ENCODE assay signal across 15 cellular contexts in the genomic region with DNA sequence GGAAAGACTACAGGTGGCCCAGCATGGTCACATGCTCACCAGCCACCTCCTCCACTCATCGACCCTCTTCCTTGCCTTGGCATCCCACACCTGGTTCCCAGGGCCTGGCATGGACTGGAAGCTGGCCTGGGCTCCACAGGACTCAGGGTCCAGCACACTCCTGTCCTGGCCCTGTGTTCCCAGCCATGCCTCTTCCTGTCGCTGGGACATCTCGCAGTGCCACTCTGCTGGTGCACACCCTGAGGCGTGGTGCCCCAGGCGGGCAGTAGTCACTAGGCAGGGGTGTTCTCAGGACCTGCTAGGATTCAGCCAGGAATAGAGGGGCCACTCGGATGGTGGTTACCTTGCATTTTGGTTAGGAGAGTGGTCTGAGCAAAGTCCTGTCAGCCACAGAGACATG.
DNase-seq lines count a peak whose midpoint lies in the region; ATAC-seq and TF ChIP-seq lines count a peak whose summit lies in the region.
"Had no signal": no experiment of that assay in that cellular context is flagged by ENCODE, and none has a peak within 500 bp of the region (broad histone marks: within the 10 kb centered on the region; RNA-seq: fewer than 3 reads in every experiment).

No MANE protein-coding gene starts in this region.

- H3K27me3 Mint-ChIP-seq in brain (peaks cover 4% of the 10 kb centered on the region), glutamatergic neuron (ENCODE audit: unreplicated experiment) (peaks cover 22% of the 10 kb centered on the region)
- H3K27me3 Mint-ChIP-seq: CD4-positive, alpha-beta memory T cell had no signal

- TF ChIP-seq CTCF in right atrium auricular region (IDR thresholded peaks at IDR 0.05) (no peak), brain (conservative IDR thresholded peaks at IDR 0.05) (no peak), glutamatergic neuron (IDR thresholded peaks at IDR 0.05; ENCODE audit: partially characterized antibody, unreplicated experiment) (no peak)

- H3K27ac ChIP-seq in right cardiac atrium (ENCODE audit: low read length) (no peak overlapping the region), right atrium auricular region (no peak overlapping the region)
- H3K27ac ChIP-seq: C4-2B had no signal

- intact Hi-C loops in right cardiac atrium (cut with DNase I), result loop anchor here in 2 of 4 donors (10.0 kb wide), 1 partner anchor 281 kb away; no protein-coding TSS in a partner anchor

- no peaks in the 10 kb centered on the region for H3K4me1 ChIP-seq in right cardiac atrium (ENCODE audit: control insufficient read depth, insufficient read depth, low read length)
- peaks cover 0 to 6% of the 10 kb centered on the region in 2 donors for H3K4me1 ChIP-seq in right atrium auricular region

- H3K4me3 ChIP-seq in right cardiac atrium (ENCODE audit: low read length) (no peak overlapping the region), right atrium auricular region (no peak overlapping the region)

- H3K4me1 Mint-ChIP-seq in brain (peaks cover 6% of the 10 kb centered on the region), glutamatergic neuron (ENCODE audit: low read depth, unreplicated experiment) (peaks cover 22% of the 10 kb centered on the region)
- H3K4me1 Mint-ChIP-seq: H9 had no signal

- H3K9me3 ChIP-seq in right cardiac atrium (ENCODE audit: control insufficient read depth, low read length) (no peaks in the 10 kb centered on the region), right atrium auricular region (no peaks in the 10 kb centered on the region)

- H3K27me3 ChIP-seq in right cardiac atrium (ENCODE audit: control insufficient read depth, insufficient read depth) (no peaks in the 10 kb centered on the region), right atrium auricular region (no peaks in the 10 kb centered on the region)

- ATAC-seq in right cardiac atrium (no peak), HG03280 (IDR thresholded peaks at IDR 0.05; ENCODE audit: unreplicated experiment) (no peak), GM19324 (IDR thresholded peaks at IDR 0.05; ENCODE audit: low FRiP score, unreplicated experiment) (no peak)

- peaks cover 23% of the 10 kb centered on the region for H3K36me3 Mint-ChIP-seq in brain
- peaks cover 8% of the 10 kb centered on the region for H3K36me3 Mint-ChIP-seq in glutamatergic neuron (ENCODE audit: unreplicated experiment)
- H3K36me3 Mint-ChIP-seq: CD4-positive, alpha-beta memory T cell had no signal

- WGBS in right cardiac atrium, result 88% methylated on average over 6 of the region's 6 CpGs

- H3K4me3 Mint-ChIP-seq in brain (no peak overlapping the region), glutamatergic neuron (ENCODE audit: unreplicated experiment) (peak overlapping the region; percentile 34)
- H3K4me3 Mint-ChIP-seq: CD4-positive, alpha-beta memory T cell; H9 had no signal

- DNase-seq in right cardiac atrium (peak in 2 of 3 donors; percentile 24 to 27), right atrium auricular region (ENCODE audit: low spot score) (no peak), glutamatergic neuron (no peak), NOMO-1 treated with dmso at 0.1 percent for 144 hours (lab: John Stamatoyannopoulos, UW; ENCODE audit: unreplicated experiment) (no peak), NCI-H1092 (lab: John Stamatoyannopoulos, UW) (no peak)
- DNase-seq: ACHN; CD4-positive, alpha-beta memory T cell; DMS79 treated with DMSO at 0.1 percent for 48 hours; EL; GOT3; H9 had no signal

- H3K9me3 Mint-ChIP-seq in brain (peaks cover 0 to 5% (median 0%) of the 10 kb centered on the region in 5 experiments), glutamatergic neuron (ENCODE audit: unreplicated experiment) (peaks cover 24% of the 10 kb centered on the region)
- H3K9me3 Mint-ChIP-seq: CD4-positive, alpha-beta memory T cell; H9 had no signal

- H3K27ac Mint-ChIP-seq in brain (peak overlapping the region in 4 of 5 experiments; percentile 18 to 30 (median 26)), glutamatergic neuron (ENCODE audit: unreplicated experiment) (peak overlapping the region; percentile 38)

- H3K36me3 ChIP-seq in right atrium auricular region, result no peaks in the 10 kb centered on the region

Comparison
In these comparisons a context has a peak if more than half of its experiments do, and no peak if none do; other contexts are left out.
1. DNase-seq: peak in right cardiac atrium (2 of 3); none in right atrium auricular region (single experiment), glutamatergic neuron (single experiment), NOMO-1 treated with dmso at 0.1 percent for 144 hours (single experiment) and NCI-H1092 (single experiment).